In genomic region chr20:44433751-44434538, GRCh38 we compare ENCODE assay signal across 23 cellular contexts. TPM values are rescaled to one million over a fixed set of nuclear protein-coding genes. Genes with fewer than 3 reads are reported as not detected.
DNase-seq lines count a peak whose midpoint lies in the region; ATAC-seq and TF ChIP-seq lines count a peak whose summit lies in the region.
"Had no signal": no experiment of that assay in that cellular context is flagged by ENCODE, and none has a peak within 500 bp of the region (broad histone marks: within the 10 kb centered on the region; RNA-seq: fewer than 3 reads in every experiment).

No MANE protein-coding gene starts in this region.

- CTCF ChIA-PET in WTC11 (lab: Charles Lee), result interaction anchor here (2.3 to 3.4 kb wide), 2 partner anchors 16 to 217 kb away, joined by 6 to 18 read pairs; no protein-coding TSS in a partner anchor

- no peaks in the 10 kb centered on the region for H3K9me3 Mint-ChIP-seq in WTC11
- H3K9me3 Mint-ChIP-seq: activated CD8-positive, alpha-beta T cell treated with anti-CD3 and anti-CD28 coated beads for 36 hours; activated naive CD4-positive, alpha-beta T cell treated with anti-CD3 and anti-CD28 coated beads for 36 hours; brain had no signal

- H3K27me3 Mint-ChIP-seq in WTC11 (ENCODE audit: low read depth), result no peaks in the 10 kb centered on the region

- H3K4me1 Mint-ChIP-seq in WTC11, result no peaks in the 10 kb centered on the region
- H3K4me1 Mint-ChIP-seq: activated CD4-positive, alpha-beta T cell treated with anti-CD3 and anti-CD28 coated beads for 36 hours; brain; CD4-positive, CD25-positive, alpha-beta regulatory T cell had no signal

- ATAC-seq in WTC11 (no peak), left lobe of liver (peak; percentile 67), HG03460 (IDR thresholded peaks at IDR 0.05; ENCODE audit: unreplicated experiment) (no peak), HG02610 (IDR thresholded peaks at IDR 0.05; ENCODE audit: unreplicated experiment) (no peak)
- ATAC-seq: activated CD4-positive, alpha-beta T cell treated with anti-CD3 and anti-CD28 coated beads for 36 hours; activated CD8-positive, alpha-beta T cell treated with anti-CD3 and anti-CD28 coated beads for 36 hours; esophagus mucosa; lower lobe of right lung had no signal

- no peak overlapping the region for H3K4me3 Mint-ChIP-seq in WTC11
- H3K4me3 Mint-ChIP-seq: activated CD4-positive, alpha-beta T cell treated with anti-CD3 and anti-CD28 coated beads for 36 hours; activated CD8-positive, alpha-beta T cell treated with anti-CD3 and anti-CD28 coated beads for 36 hours; activated naive CD4-positive, alpha-beta T cell treated with anti-CD3 and anti-CD28 coated beads for 36 hours; brain; CD4-positive, CD25-positive, alpha-beta regulatory T cell had no signal

- H3K36me3 Mint-ChIP-seq in WTC11, result no peaks in the 10 kb centered on the region
- H3K36me3 Mint-ChIP-seq: brain; CD4-positive, CD25-positive, alpha-beta regulatory T cell had no signal

- no peak overlapping the region for H3K27ac Mint-ChIP-seq in WTC11
- H3K27ac Mint-ChIP-seq: activated CD4-positive, alpha-beta T cell treated with anti-CD3 and anti-CD28 coated beads for 36 hours; activated CD8-positive, alpha-beta T cell treated with anti-CD3 and anti-CD28 coated beads for 36 hours; activated naive CD4-positive, alpha-beta T cell treated with anti-CD3 and anti-CD28 coated beads for 36 hours; brain; CD4-positive, CD25-positive, alpha-beta regulatory T cell had no signal

- POLR2A ChIA-PET in WTC11 (lab: Charles Lee), result no interaction called here

- peak; percentile 17 for DNase-seq in DMS53 treated with DMSO at 0.1 percent for 48 hours (lab: John Stamatoyannopoulos, UW; ENCODE audit: unreplicated experiment)
- no peak for DNase-seq in WTC11 (ENCODE audit: low spot score)
- peak; percentile 80 for DNase-seq in left lobe of liver (ENCODE audit: low spot score)
- peak; percentile 60 for DNase-seq in renal cortical epithelial cell (ENCODE audit: low read depth)
- no peak for DNase-seq in GM13976 (ENCODE audit: low spot score)
- no peak for DNase-seq in mesenteric fat pad (ENCODE audit: low spot score)
- DNase-seq: activated CD4-positive, alpha-beta T cell treated with anti-CD3 and anti-CD28 coated beads for 36 hours; activated CD8-positive, alpha-beta T cell treated with anti-CD3 and anti-CD28 coated beads for 36 hours; activated naive CD4-positive, alpha-beta T cell treated with anti-CD3 and anti-CD28 coated beads for 36 hours; AML-193; CD4-positive, CD25-positive, alpha-beta regulatory T cell; dermis blood vessel endothelial cell; lower lobe of right lung; NCI-H1436 treated with DMSO at 0.1 percent for 48 hours; NCI-H2107; NCI-H345; NCI-H69; retina; stimulated activated naive CD4-positive, alpha-beta T cell had no signal

- TF ChIP-seq CTCF in WTC11 (IDR thresholded peaks at IDR 0.05) (no peak), GM13976 (IDR thresholded peaks at IDR 0.05; ENCODE audit: borderline replicate concordance, control extremely low read depth, extremely low read depth, insufficient read depth, missing control alignments) (no peak)

- in situ Hi-C loops in GM13976 (cut with MboI; ENCODE audit: low sequenced_read_pairs, unreplicated experiment), result no loop called here

TF ChIP-seq in WTC11, 78 proteins besides CTCF, POLR2A, EP300 and RAD21:
- TF ChIP-seq ZNF219 (CRISPR knock-in tag; IDR thresholded peaks at IDR 0.05; ENCODE audit: borderline replicate concordance) (no peak), FOXK1 (CRISPR knock-in tag; IDR thresholded peaks at IDR 0.05) (no peak), NFYB (CRISPR knock-in tag; conservative IDR thresholded peaks at IDR 0.05; ENCODE audit: low read depth) (no peak), GABPB1 (CRISPR knock-in tag; IDR thresholded peaks at IDR 0.05) (0 out of 2 replicates have a peak, but pooled peaks have one; percentile 6), ZNF425 (CRISPR knock-in tag; conservative IDR thresholded peaks at IDR 0.05) (no peak)

RNA-seq across cellular contexts. Expression of gene TTPAL, which starts 41.7 kb away (rescaled TPM):
- total RNA-seq in WTC11 (2021) (10.3 to 16.5 TPM (median 13.7 TPM) in 3 replicates), left lobe of liver (95.0 TPM), renal cortical epithelial cell (11.5 and 19.0 TPM in 2 replicates), mesenteric fat pad (19.8 TPM)

Comparison
In these comparisons a context has a peak if more than half of its experiments do, and no peak if none do; other contexts are left out.
1. DNase-seq: peak in DMS53 treated with DMSO at 0.1 percent for 48 hours (single experiment), left lobe of liver (single experiment) and renal cortical epithelial cell (single experiment); none in WTC11 (single experiment), GM13976 (single experiment) and mesenteric fat pad (single experiment).